8 cellular contexts compared by ENCODE assay signal in genomic region chr11:65120831-65121230, GRCh38. TPM values are rescaled to one million over a fixed set of nuclear protein-coding genes. Genes with fewer than 3 reads are reported as not detected.
DNase-seq lines count a peak whose midpoint lies in the region; ATAC-seq and TF ChIP-seq lines count a peak whose summit lies in the region.

No MANE protein-coding gene starts in this region.

- no peaks in the 10 kb centered on the region for H3K27me3 Mint-ChIP-seq in mesothelial cell of epicardium (ENCODE audit: low read depth)

- no peak for TF ChIP-seq POLR2A in body of pancreas (IDR thresholded peaks at IDR 0.05)
- TF ChIP-seq POLR2A in erythroblast (IDR thresholded peaks at IDR 0.05; ENCODE audit: low read length): no peak

- no peaks in the 10 kb centered on the region for H3K9me3 Mint-ChIP-seq in mesothelial cell of epicardium

- peak overlapping the region; percentile 99 for H3K4me3 Mint-ChIP-seq in mesothelial cell of epicardium

- H3K27ac Mint-ChIP-seq in mesothelial cell of epicardium: peak overlapping the region; percentile 99

- ATAC-seq in left cardiac atrium (no peak), body of pancreas (no peak)

- H3K4me1 ChIP-seq in right atrium auricular region (peaks cover 0 to 44% of the 10 kb centered on the region in 2 donors), body of pancreas (peaks cover 44% of the 10 kb centered on the region)

- POLR2A ChIA-PET in GM10248 (lab: Yijun Ruan, JAX): interaction anchor here (1.7 kb wide), 1 partner anchor 11 kb away, joined by 5 read pairs; no protein-coding TSS in a partner anchor

- H3K4me3 ChIP-seq in right atrium auricular region: peak overlapping the region; percentile 85 to 96
- no peak overlapping the region for H3K4me3 ChIP-seq in body of pancreas

- H3K4me1 Mint-ChIP-seq in mesothelial cell of epicardium: peaks cover 33% of the 10 kb centered on the region

- H3K27ac ChIP-seq in right atrium auricular region (peak overlapping the region; percentile 91 to 92), body of pancreas (peak overlapping the region in 3 of 4 donors; percentile 83 to 94 (median 93))

- TF ChIP-seq CTCF in right atrium auricular region (IDR thresholded peaks at IDR 0.05): no peak
- no peak for TF ChIP-seq CTCF in body of pancreas (IDR thresholded peaks at IDR 0.05)
- TF ChIP-seq CTCF in mesothelial cell of epicardium (IDR thresholded peaks at IDR 0.05; ENCODE audit: unreplicated experiment): no peak
- TF ChIP-seq CTCF in GM10248 (IDR thresholded peaks at IDR 0.05; ENCODE audit: control extremely low read depth, extremely low read depth, low read depth, missing control alignments): no peak

- no peaks in the 10 kb centered on the region for H3K27me3 ChIP-seq in right atrium auricular region
- no peaks in the 10 kb centered on the region for H3K27me3 ChIP-seq in body of pancreas

- no peak for DNase-seq in right atrium auricular region (ENCODE audit: low spot score)
- DNase-seq in left cardiac atrium: no peak
- DNase-seq in body of pancreas: no peak
- DNase-seq in mesothelial cell of epicardium (ENCODE audit: low spot score in 2 of 2, unreplicated experiment in 2 of 2): no peak
- no peak for DNase-seq in GM10248 (ENCODE audit: extremely low spot score)
- no peak for DNase-seq in NCI-H2227 (lab: John Stamatoyannopoulos, UW; ENCODE audit: unreplicated experiment)
- no peak for DNase-seq in dermis blood vessel endothelial cell
- no peak for DNase-seq in erythroblast (lab: John Stamatoyannopoulos, UW)

- intact Hi-C loops in left cardiac atrium (cut with DNase I) (loop anchor here in 1 of 2 donors (5.0 kb wide), 1 partner anchor 61 kb away; the partner anchor contains the start of gene CAPN1), body of pancreas (cut with DNase I) (no loop called here)

- H3K9me3 ChIP-seq in right atrium auricular region: no peaks in the 10 kb centered on the region
- H3K9me3 ChIP-seq in body of pancreas: no peaks in the 10 kb centered on the region

- 40 to 48% methylated on average over 3 of the region's 3 CpGs for WGBS in body of pancreas, 2 donors

- CTCF ChIA-PET in GM10248 (lab: Yijun Ruan, JAX): interaction anchor here (0.9 to 7.2 kb wide), 6 partner anchors 9 to 275 kb away, joined by 3 to 73 read pairs (median 4); partner anchors contain the start of genes ARL2, CAPN1 and TM7SF2

- peaks cover 12% of the 10 kb centered on the region for H3K36me3 Mint-ChIP-seq in mesothelial cell of epicardium

- H3K36me3 ChIP-seq in right atrium auricular region: peaks cover 47% of the 10 kb centered on the region
- H3K36me3 ChIP-seq in body of pancreas (replicated peaks in 1 of 2; ENCODE audit: insufficient read depth in 1 of 2, low read depth in 2 of 2): peaks cover 0 to 12% of the 10 kb centered on the region in 2 donors

RNA-seq across cellular contexts. Expression of gene FAU, which starts 1.1 kb away (rescaled TPM):
- total RNA-seq in right atrium auricular region: 100 to 1,000 TPM; 361 to 585 TPM
- total RNA-seq in left cardiac atrium: 100 to 1,000 TPM; 651 to 723 TPM
- 1,000 to 10,000 TPM; 1,320 to 1,355 TPM for total RNA-seq in body of pancreas
- total RNA-seq in mesothelial cell of epicardium: 710 to 765 TPM (median 760 TPM) in 3 replicates
- total RNA-seq in dermis blood vessel endothelial cell: 180 and 316 TPM in 2 replicates

RNA-seq across cellular contexts. Expression of gene MRPL49, which starts 1.3 kb away (rescaled TPM):
- total RNA-seq in right atrium auricular region (10 to 100 TPM; 38.8 to 47.8 TPM), left cardiac atrium (10 to 100 TPM; 26.3 to 33.4 TPM), body of pancreas (10 to 100 TPM; 34.2 to 35.6 TPM), mesothelial cell of epicardium (41.3 to 45.3 TPM (median 43.8 TPM) in 3 replicates), dermis blood vessel endothelial cell (51.8 and 59.2 TPM in 2 replicates)

RNA-seq across cellular contexts. Expression of gene ZNHIT2, which starts 3.3 kb away (rescaled TPM):
- total RNA-seq in right atrium auricular region: 10 to 100 TPM in 1 of 2 donors, 1 to 10 TPM in 1; 8.7 to 12.0 TPM
- total RNA-seq in left cardiac atrium: 1 to 10 TPM; 6.6 to 8.2 TPM
- total RNA-seq in body of pancreas: 10 to 100 TPM; 18.7 to 33.9 TPM
- total RNA-seq in mesothelial cell of epicardium: 6.7 to 7.5 TPM (median 7.3 TPM) in 3 replicates
- total RNA-seq in dermis blood vessel endothelial cell: 8.1 and 13.1 TPM in 2 replicates

RNA-seq across cellular contexts. Expression of gene TM7SF2, which starts 9.2 kb away (rescaled TPM):
- total RNA-seq in right atrium auricular region: 100 to 1,000 TPM; 134 to 199 TPM
- 10 to 100 TPM; 50.0 to 53.2 TPM for total RNA-seq in left cardiac atrium
- 10 to 100 TPM; 25.4 to 85.6 TPM for total RNA-seq in body of pancreas
- total RNA-seq in mesothelial cell of epicardium: 73.4 to 75.6 TPM (median 74.2 TPM) in 3 replicates
- 25.7 and 31.4 TPM in 2 replicates for total RNA-seq in dermis blood vessel endothelial cell

RNA-seq across cellular contexts. Expression of gene SYVN1, which starts 13.5 kb away (rescaled TPM):
- total RNA-seq in right atrium auricular region (10 to 100 TPM; 29.1 to 52.0 TPM), left cardiac atrium (10 to 100 TPM; 33.2 to 41.6 TPM), body of pancreas (10 to 100 TPM; 41.0 to 97.2 TPM), mesothelial cell of epicardium (45.4 to 52.6 TPM (median 47.8 TPM) in 3 replicates), dermis blood vessel endothelial cell (19.2 and 28.2 TPM in 2 replicates)

Comparison
In these comparisons a context has a peak if more than half of its experiments do, and no peak if none do; other contexts are left out.
1. H3K4me3 ChIP-seq: peak in right atrium auricular region (2 of 2); none in body of pancreas (0 of 2).